Comparison of ENCODE assay signal across 8 cellular contexts in genomic region chr11:114439229-114440120, GRCh38.
DNase-seq lines count a peak whose midpoint lies in the region; ATAC-seq and FAIRE-seq lines count a peak whose summit lies in the region.

Gene REXO2, plus strand, starts transcription at chr11:114439467. Its CDS starts 62 bp downstream, at chr11:114439529.

- peak within 1 kb of the TSS; percentile 87 for H3K9ac ChIP-seq in BLaER1

- H3K4me3 ChIP-seq in BLaER1, result peak within 1 kb of the TSS; percentile 89

- DNase-seq in GM19239 (ENCODE audit: insufficient read length, low spot score) (peak; percentile 89), NCI-H524 treated with DMSO at 0.1 percent for 48 hours (lab: John Stamatoyannopoulos, UW) (peak; percentile 48), kidney tubule cell (ENCODE audit: low spot score) (peak; percentile 95)
- peak; percentile 93 to 94 for DNase-seq in activated CD4-positive, alpha-beta T cell treated with anti-CD3 and anti-CD28 coated beads for 4 hours
- peak; percentile 79 to 91 (median 84) for DNase-seq in stimulated activated CD4-positive, alpha-beta T cell treated with anti-CD3 and anti-CD28 coated beads, Interleukin-1b, Interleukin-23, amount 100 ng/mL, for 24 hours (ENCODE audit: low read depth in 4 of 4, low spot score in 1 of 4)

- H4K20me1 ChIP-seq in BLaER1, result peaks cover 42% of the 10 kb centered on the region

- no peaks in the 10 kb centered on the region for H3K9me3 ChIP-seq in BLaER1

- peak; percentile 99 for ATAC-seq in HG03457 (IDR thresholded peaks at IDR 0.05; ENCODE audit: unreplicated experiment)

- H3K4me1 ChIP-seq in BLaER1, result peaks cover 23% of the 10 kb centered on the region

- H3K27ac ChIP-seq in BLaER1 (peak within 1 kb of the TSS; percentile 76), cingulate gyrus (ENCODE audit: low read depth, low read length) (peak within 1 kb of the TSS; percentile 60)

- peak; percentile 96 for FAIRE-seq in GM19239 (lab: Jason Lieb, UNC)

- H3K36me3 ChIP-seq in BLaER1, result peaks cover 18% of the 10 kb centered on the region

- H3K27me3 ChIP-seq in BLaER1, result no peaks in the 10 kb centered on the region

- peak within 1 kb of the TSS; percentile 93 for H3K4me2 ChIP-seq in BLaER1

Comparison
In these comparisons a context has a peak if more than half of its experiments do, and no peak if none do; other contexts are left out.
1. Peak in every context shown above with its lines: DNase-seq, ATAC-seq, H3K4me3 ChIP-seq and H3K27ac ChIP-seq.